Comparison of ENCODE assay signal across 1 cellular context in the genomic region with DNA sequence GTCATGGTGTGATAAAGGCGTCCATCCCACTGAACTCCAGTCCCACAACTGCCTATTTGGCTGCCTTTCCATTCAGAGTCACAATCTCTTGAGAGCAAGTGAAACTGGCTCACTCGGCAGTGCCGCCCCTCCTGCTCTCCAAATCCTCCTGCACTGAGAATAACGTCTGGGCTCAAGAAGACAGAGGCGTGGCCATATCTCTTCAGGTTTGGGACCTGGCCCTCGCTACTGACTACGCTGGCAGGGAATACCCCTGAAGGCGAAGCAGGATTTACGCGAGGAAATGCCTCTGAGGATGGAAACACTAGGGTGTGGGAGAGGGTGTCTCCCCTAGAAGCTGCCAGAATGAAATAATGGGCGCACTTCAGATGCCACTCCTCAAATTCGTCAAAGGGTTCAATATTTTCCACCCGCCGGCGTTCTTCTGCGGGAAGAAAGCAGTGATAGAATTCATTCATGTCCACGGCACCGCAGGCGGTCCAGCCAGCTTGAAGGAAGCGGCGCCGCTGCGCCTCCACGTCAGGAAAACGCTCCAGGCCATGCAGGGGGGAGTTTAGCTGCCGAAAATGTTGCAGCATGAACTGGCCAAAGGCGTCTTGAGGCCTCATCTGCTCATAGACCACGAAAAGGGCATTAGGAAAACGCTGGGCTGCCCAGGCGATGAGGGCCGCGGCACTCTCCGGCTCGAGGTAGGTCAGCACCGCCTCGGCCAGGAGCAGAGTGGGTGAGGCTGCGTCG.
TF ChIP-seq lines count a peak whose summit lies in the region.

No MANE protein-coding gene starts in this region.

TF ChIP-seq in GM23338, 12 proteins besides CTCF, POLR2A, EP300 and RAD21 (continued from another document):
- TF ChIP-seq, protein P1, sequence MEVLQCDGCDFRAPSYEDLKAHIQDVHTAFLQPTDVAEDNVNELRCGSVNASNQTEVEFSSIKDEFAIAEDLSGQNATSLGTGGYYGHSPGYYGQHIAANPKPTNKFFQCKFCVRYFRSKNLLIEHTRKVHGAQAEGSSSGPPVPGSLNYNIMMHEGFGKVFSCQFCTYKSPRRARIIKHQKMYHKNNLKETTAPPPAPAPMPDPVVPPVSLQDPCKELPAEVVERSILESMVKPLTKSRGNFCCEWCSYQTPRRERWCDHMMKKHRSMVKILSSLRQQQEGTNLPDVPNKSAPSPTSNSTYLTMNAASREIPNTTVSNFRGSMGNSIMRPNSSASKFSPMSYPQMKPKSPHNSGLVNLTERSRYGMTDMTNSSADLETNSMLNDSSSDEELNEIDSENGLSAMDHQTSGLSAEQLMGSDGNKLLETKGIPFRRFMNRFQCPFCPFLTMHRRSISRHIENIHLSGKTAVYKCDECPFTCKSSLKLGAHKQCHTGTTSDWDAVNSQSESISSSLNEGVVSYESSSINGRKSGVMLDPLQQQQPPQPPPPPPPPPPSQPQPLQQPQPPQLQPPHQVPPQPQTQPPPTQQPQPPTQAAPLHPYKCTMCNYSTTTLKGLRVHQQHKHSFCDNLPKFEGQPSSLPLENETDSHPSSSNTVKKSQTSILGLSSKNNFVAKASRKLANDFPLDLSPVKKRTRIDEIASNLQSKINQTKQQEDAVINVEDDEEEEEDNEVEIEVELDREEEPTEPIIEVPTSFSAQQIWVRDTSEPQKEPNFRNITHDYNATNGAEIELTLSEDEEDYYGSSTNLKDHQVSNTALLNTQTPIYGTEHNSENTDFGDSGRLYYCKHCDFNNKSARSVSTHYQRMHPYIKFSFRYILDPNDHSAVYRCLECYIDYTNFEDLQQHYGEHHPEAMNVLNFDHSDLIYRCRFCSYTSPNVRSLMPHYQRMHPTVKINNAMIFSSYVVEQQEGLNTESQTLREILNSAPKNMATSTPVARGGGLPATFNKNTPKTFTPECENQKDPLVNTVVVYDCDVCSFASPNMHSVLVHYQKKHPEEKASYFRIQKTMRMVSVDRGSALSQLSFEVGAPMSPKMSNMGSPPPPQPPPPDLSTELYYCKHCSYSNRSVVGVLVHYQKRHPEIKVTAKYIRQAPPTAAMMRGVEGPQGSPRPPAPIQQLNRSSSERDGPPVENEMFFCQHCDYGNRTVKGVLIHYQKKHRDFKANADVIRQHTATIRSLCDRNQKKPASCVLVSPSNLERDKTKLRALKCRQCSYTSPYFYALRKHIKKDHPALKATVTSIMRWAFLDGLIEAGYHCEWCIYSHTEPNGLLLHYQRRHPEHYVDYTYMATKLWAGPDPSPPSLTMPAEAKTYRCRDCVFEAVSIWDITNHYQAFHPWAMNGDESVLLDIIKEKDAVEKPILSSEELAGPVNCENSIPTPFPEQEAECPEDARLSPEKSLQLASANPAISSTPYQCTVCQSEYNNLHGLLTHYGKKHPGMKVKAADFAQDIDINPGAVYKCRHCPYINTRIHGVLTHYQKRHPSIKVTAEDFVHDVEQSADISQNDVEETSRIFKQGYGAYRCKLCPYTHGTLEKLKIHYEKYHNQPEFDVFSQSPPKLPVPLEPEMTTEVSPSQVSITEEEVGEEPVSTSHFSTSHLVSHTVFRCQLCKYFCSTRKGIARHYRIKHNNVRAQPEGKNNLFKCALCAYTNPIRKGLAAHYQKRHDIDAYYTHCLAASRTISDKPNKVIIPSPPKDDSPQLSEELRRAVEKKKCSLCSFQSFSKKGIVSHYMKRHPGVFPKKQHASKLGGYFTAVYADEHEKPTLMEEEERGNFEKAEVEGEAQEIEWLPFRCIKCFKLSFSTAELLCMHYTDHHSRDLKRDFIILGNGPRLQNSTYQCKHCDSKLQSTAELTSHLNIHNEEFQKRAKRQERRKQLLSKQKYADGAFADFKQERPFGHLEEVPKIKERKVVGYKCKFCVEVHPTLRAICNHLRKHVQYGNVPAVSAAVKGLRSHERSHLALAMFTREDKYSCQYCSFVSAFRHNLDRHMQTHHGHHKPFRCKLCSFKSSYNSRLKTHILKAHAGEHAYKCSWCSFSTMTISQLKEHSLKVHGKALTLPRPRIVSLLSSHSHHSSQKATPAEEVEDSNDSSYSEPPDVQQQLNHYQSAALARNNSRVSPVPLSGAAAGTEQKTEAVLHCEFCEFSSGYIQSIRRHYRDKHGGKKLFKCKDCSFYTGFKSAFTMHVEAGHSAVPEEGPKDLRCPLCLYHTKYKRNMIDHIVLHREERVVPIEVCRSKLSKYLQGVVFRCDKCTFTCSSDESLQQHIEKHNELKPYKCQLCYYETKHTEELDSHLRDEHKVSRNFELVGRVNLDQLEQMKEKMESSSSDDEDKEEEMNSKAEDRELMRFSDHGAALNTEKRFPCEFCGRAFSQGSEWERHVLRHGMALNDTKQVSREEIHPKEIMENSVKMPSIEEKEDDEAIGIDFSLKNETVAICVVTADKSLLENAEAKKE (CRISPR knock-in tag; IDR thresholded peaks at IDR 0.05), result no peak
